Comparison of ENCODE assay signal across 12 cellular contexts in genomic region chr4:47786958-47787370, GRCh38. TPM values are rescaled to one million over a fixed set of nuclear protein-coding genes. Genes with fewer than 3 reads are reported as not detected.
DNase-seq lines count a peak whose midpoint lies in the region; ATAC-seq and TF ChIP-seq lines count a peak whose summit lies in the region.
"Had no signal": no experiment of that assay in that cellular context is flagged by ENCODE, and none has a peak within 500 bp of the region (broad histone marks: within the 10 kb centered on the region; RNA-seq: fewer than 3 reads in every experiment).

No MANE protein-coding gene starts in this region.

- H3K36me3 ChIP-seq in WERI-Rb-1, result no peaks in the 10 kb centered on the region
- H3K36me3 ChIP-seq: BE2C had no signal

- TF ChIP-seq CTCF in NB4 (IDR thresholded peaks at IDR 0.05; ENCODE audit: low read depth, low read length) (no peak), WERI-Rb-1 (IDR thresholded peaks at IDR 0.05; ENCODE audit: low read depth, low read length) (no peak)

- H3K4me3 ChIP-seq in NB4 (ENCODE audit: low read depth, low read length), result no peak overlapping the region
- no peak overlapping the region for H3K4me3 ChIP-seq in WERI-Rb-1 (ENCODE audit: low read depth, low read length)

- DNase-seq in NB4 (ENCODE audit: low read depth) (peak; percentile 66), NCI-H128 (lab: John Stamatoyannopoulos, UW; ENCODE audit: unreplicated experiment) (no peak), occipital lobe (lab: John Stamatoyannopoulos, UW) (no peak), WERI-Rb-1 (no peak), hepatic stellate cell (ENCODE audit: low spot score) (no peak)
- DNase-seq: activated CD8-positive, alpha-beta memory T cell treated with anti-CD3 and anti-CD28 coated beads, Interleukin-2, amount 10 ng/mL, durations not matched to agents 7 days and 5 days; amniotic stem cell; BE2C had no signal

- no peaks in the 10 kb centered on the region for H3K27me3 ChIP-seq in WERI-Rb-1 (ENCODE audit: insufficient read depth, low read depth, severe bottlenecking)
- H3K27me3 ChIP-seq: BE2C had no signal

- no peaks in the 10 kb centered on the region for H3K9me3 ChIP-seq in WERI-Rb-1 (ENCODE audit: severe bottlenecking)
- H3K9me3 ChIP-seq: BE2C had no signal

- ATAC-seq in GM18499 (IDR thresholded peaks at IDR 0.05; ENCODE audit: insufficient read depth, unreplicated experiment) (peak; percentile 93), GM19467 (IDR thresholded peaks at IDR 0.05; ENCODE audit: unreplicated experiment) (peak; percentile 68), HG03025 (IDR thresholded peaks at IDR 0.05; ENCODE audit: low FRiP score, unreplicated experiment) (peak; percentile 78)
- ATAC-seq: activated CD8-positive, alpha-beta memory T cell treated with anti-CD3 and anti-CD28 coated beads, Interleukin-2, amount 10 ng/mL, durations not matched to agents 7 days and 5 days had no signal

- H3K27ac ChIP-seq in WERI-Rb-1, result no peak overlapping the region

- no peak for TF ChIP-seq POLR2A in NB4 (IDR thresholded peaks at IDR 0.05; ENCODE audit: extremely low read depth, insufficient read length)

RNA-seq across cellular contexts. Expression of gene CORIN, which starts 50.9 kb away (rescaled TPM):
- total RNA-seq in occipital lobe, result 0.62 TPM
- total RNA-seq: activated CD8-positive, alpha-beta memory T cell treated with anti-CD3 and anti-CD28 coated beads, Interleukin-2, amount 10 ng/mL, durations not matched to agents 7 days and 5 days; G401 had no signal
